In genomic region chr9:11312976-11313375, GRCh38 we compare ENCODE assay signal across 22 cellular contexts.
DNase-seq lines count a peak whose midpoint lies in the region; ATAC-seq, FAIRE-seq and TF ChIP-seq lines count a peak whose summit lies in the region.
"Had no signal": no experiment of that assay in that cellular context is flagged by ENCODE, and none has a peak within 500 bp of the region (broad histone marks: within the 10 kb centered on the region; RNA-seq: fewer than 3 reads in every experiment).

No MANE protein-coding gene starts in this region.

- H3K27me3 ChIP-seq in kidney epithelial cell (ENCODE audit: control insufficient read depth, insufficient read depth, low read length): no peaks in the 10 kb centered on the region
- no peaks in the 10 kb centered on the region for H3K27me3 ChIP-seq in upper lobe of left lung
- H3K27me3 ChIP-seq: BE2C, gastroesophageal sphincter, right lobe of liver, tibial nerve had no signal

- no peak for FAIRE-seq in HTR-8/SVneo (lab: Jason Lieb, UNC)
- FAIRE-seq: bronchial epithelial cell had no signal

- H3K36me3 ChIP-seq in kidney epithelial cell (ENCODE audit: control insufficient read depth, insufficient read depth, low read length) (no peaks in the 10 kb centered on the region), upper lobe of left lung (no peaks in the 10 kb centered on the region)
- H3K36me3 ChIP-seq: BE2C, gastroesophageal sphincter, right lobe of liver, tibial nerve had no signal

- DNase-seq in LNCaP clone FGC (ENCODE audit: low read depth): peak; percentile 41
- peak; percentile 17 for DNase-seq in astrocyte of the hippocampus (ENCODE audit: low read depth, low spot score)
- DNase-seq in kidney epithelial cell (ENCODE audit: low read depth): peak; percentile 14
- DNase-seq in smooth muscle cell of the brain vasculature (ENCODE audit: low read depth, low spot score): peak; percentile 1
- DNase-seq in AG08395 (ENCODE audit: low spot score): no peak
- DNase-seq in HTR-8/SVneo (ENCODE audit: insufficient read length, low spot score): no peak
- DNase-seq in upper lobe of left lung: no peak
- DNase-seq: activated B cell treated with CpG ODN at 0.5 μM for 24 hours; activated CD8-positive, alpha-beta memory T cell treated with anti-CD3 and anti-CD28 coated beads for 24 hours; activated T-cell treated with anti-CD3 and anti-CD28 coated beads, Interleukin-2, amount 50 U/mL, for 48 hours; BE2C; Caco-2; erythroblast; GM23248; NCI-H1417 treated with DMSO at 0.1 percent for 48 hours; NCI-H2171 treated with DMSO at 0.1 percent for 48 hours; NCI-H748 treated with DMSO at 0.1 percent for 48 hours; right lobe of liver; stimulated activated naive CD4-positive, alpha-beta T cell had no signal

- no peak for TF ChIP-seq POLR2A in upper lobe of left lung (IDR thresholded peaks at IDR 0.05)

- no peak for TF ChIP-seq EP300 in upper lobe of left lung (IDR thresholded peaks at IDR 0.05)

- no peak overlapping the region for H3K4me3 ChIP-seq in LNCaP clone FGC (ENCODE audit: low read depth, low read length)
- no peak overlapping the region for H3K4me3 ChIP-seq in kidney epithelial cell (ENCODE audit: low read depth, low read length)
- H3K4me3 ChIP-seq in upper lobe of left lung: no peak overlapping the region
- H3K4me3 ChIP-seq: gastroesophageal sphincter, GM23248, right lobe of liver, tibial nerve had no signal

- ATAC-seq in upper lobe of left lung (ENCODE audit: low FRiP score in 2 of 2): no peak
- ATAC-seq: gastroesophageal sphincter, right lobe of liver had no signal

- H3K9me3 ChIP-seq in upper lobe of left lung: peaks cover 0 to 1% (median 0%) of the 10 kb centered on the region in 4 donors
- H3K9me3 ChIP-seq: BE2C, Caco-2, right lobe of liver had no signal

- no peak overlapping the region for H3K27ac ChIP-seq in upper lobe of left lung
- H3K27ac ChIP-seq: gastroesophageal sphincter, GM23248, right lobe of liver, tibial nerve had no signal

- 40 to 60% methylated on average over 2 of the region's 2 CpGs for WGBS in upper lobe of left lung, 2 donors

- TF ChIP-seq CTCF in LNCaP clone FGC (IDR thresholded peaks at IDR 0.05; ENCODE audit: control insufficient read depth, extremely low read depth, insufficient read depth) (no peak), kidney epithelial cell (IDR thresholded peaks at IDR 0.05; ENCODE audit: insufficient read depth, low read length, poor library complexity, severe bottlenecking) (no peak), upper lobe of left lung (IDR thresholded peaks at IDR 0.05) (no peak)

- H3K4me1 ChIP-seq in upper lobe of left lung: no peaks in the 10 kb centered on the region
- H3K4me1 ChIP-seq: BE2C, Caco-2, gastroesophageal sphincter, right lobe of liver, tibial nerve had no signal

Comparison
In these comparisons a context has a peak if more than half of its experiments do, and no peak if none do; other contexts are left out.
1. DNase-seq: peak in LNCaP clone FGC (single experiment), astrocyte of the hippocampus (single experiment), kidney epithelial cell (single experiment) and smooth muscle cell of the brain vasculature (single experiment); none in AG08395 (single experiment), HTR-8/SVneo (single experiment) and upper lobe of left lung (0 of 2).